ENCODE assay signal across 8 cellular contexts in the genomic region with DNA sequence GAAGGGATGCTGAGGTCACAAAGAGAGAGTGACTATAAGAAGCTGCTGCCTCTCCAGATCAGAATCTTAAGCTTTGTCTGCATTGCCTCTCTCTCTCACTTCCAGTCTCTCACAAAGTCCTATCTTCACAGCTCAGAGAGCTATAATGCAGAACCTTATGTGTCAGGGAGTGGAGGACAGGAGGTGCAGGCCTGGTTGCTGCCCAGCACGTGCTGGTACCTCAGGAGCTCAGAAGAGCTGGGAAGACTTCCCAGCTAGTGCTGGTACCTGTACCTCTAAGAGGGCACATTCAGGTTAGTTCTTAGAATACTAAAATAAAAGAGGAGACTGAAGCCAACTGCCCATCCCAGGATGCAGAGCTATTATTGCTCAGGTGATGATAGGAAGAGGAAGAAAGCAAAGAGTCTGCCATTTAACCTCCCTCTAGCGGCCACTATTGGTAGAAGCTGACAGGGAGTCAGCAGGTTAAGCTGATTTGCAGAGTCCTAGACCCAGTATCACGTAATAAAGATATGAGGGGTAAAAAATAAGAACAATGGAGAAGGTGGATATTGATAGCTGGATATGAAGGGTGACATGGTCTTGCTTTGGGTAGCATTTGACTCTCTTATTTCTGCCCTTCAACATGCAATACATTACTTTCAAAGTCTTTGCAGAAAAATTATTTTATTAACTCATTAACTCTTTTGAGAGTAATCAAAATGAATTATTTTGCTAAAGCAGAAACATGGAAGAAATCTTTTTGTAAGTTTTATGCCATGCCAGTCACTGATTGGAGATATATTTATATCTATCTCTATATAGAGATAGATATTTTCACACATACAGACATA.
A peak's percentile ranks its signal among the peaks of the same experiment; 100 is the strongest.
DNase-seq lines count a peak whose midpoint lies in the region; ATAC-seq and TF ChIP-seq lines count a peak whose summit lies in the region.

No MANE protein-coding gene starts in this region.

- DNase-seq in EL (peak; percentile 24), HuH-7.5 (ENCODE audit: low spot score) (peak; percentile 11), SK-N-SH (peak; percentile 46), immature natural killer cell (peak; percentile 40 to 62 (median 50)), cortex of kidney (lab: John Stamatoyannopoulos, UW) (no peak)
- no peak for DNase-seq in activated naive CD8-positive, alpha-beta T cell treated with anti-CD3 and anti-CD28 coated beads, Interleukin-2, amount 10 ng/mL, durations not matched to agents 7 days and 5 days
- DNase-seq in stimulated activated CD8-positive, alpha-beta memory T cell treated with anti-CD3 and anti-CD28 coated beads, Interleukin-12 subunit alpha, Interleukin-12 subunit beta, amount 100 ng/mL, for 1 hour (ENCODE audit: low read depth), result peak; percentile 33

- H3K79me2 ChIP-seq in SK-N-SH (ENCODE audit: insufficient read depth), result no peaks in the 10 kb centered on the region

- H3K9me3 ChIP-seq in SK-N-SH, result no peaks in the 10 kb centered on the region

- H3K27ac Mint-ChIP-seq in activated naive CD8-positive, alpha-beta T cell treated with anti-CD3 and anti-CD28 coated beads, Interleukin-2, amount 10 ng/mL, durations not matched to agents 7 days and 5 days, result no peak overlapping the region
- peak overlapping the region in 3 of 6 donors; percentile 2 to 74 (median 45) for H3K27ac Mint-ChIP-seq in immature natural killer cell

- H3K27ac ChIP-seq in SK-N-SH (ENCODE audit: low read depth in 2 of 2, low read length in 1 of 2), result no peak overlapping the region

- no peaks in the 10 kb centered on the region for H3K27me3 Mint-ChIP-seq in activated naive CD8-positive, alpha-beta T cell treated with anti-CD3 and anti-CD28 coated beads, Interleukin-2, amount 10 ng/mL, durations not matched to agents 7 days and 5 days
- peaks cover 0 to 2% (median 1%) of the 10 kb centered on the region in 3 donors for H3K27me3 Mint-ChIP-seq in immature natural killer cell (ENCODE audit: low read depth in 3 of 3)

- CTCF ChIA-PET in SK-N-SH (lab: Yijun Ruan, JAX), result interaction anchor here (0.6 to 2.1 kb wide), 40 partner anchors 9 to 442 kb away, joined by 3 to 17 read pairs (median 4); partner anchors contain the start of gene IVNS1ABP

- POLR2A ChIA-PET in SK-N-SH (lab: Yijun Ruan, JAX), result interaction anchor here (1.1 kb wide), 1 partner anchor 279 kb away, joined by 8 read pairs; the partner anchor contains the start of gene IVNS1ABP
- POLR2A ChIA-PET in activated naive CD8-positive, alpha-beta T cell treated with anti-CD3 and anti-CD28 coated beads, Interleukin-2, amount 10 ng/mL, durations not matched to agents 7 days and 5 days (lab: Charles Lee), result interaction anchor here (0.5 to 2.3 kb wide), 6 partner anchors 29 to 279 kb away, joined by 3 to 15 read pairs (median 4); partner anchors contain the start of gene IVNS1ABP

- no peak for TF ChIP-seq EP300 in SK-N-SH (IDR thresholded peaks at IDR 0.05; ENCODE audit: borderline replicate concordance in 1 of 2, low read depth in 1 of 2, low read length in 1 of 2)

- peaks cover 0 to 2% of the 10 kb centered on the region in 2 experiments; a peak in 3 of 4 replicates for H3K4me1 ChIP-seq in SK-N-SH (ENCODE audit: control insufficient read depth in 1 of 2, insufficient read depth in 2 of 2, low read depth in 1 of 2, low read length in 1 of 2)

- H3K4me2 ChIP-seq in SK-N-SH, result no peak overlapping the region

- peak; percentile 64 for TF ChIP-seq RAD21 in SK-N-SH (IDR thresholded peaks at IDR 0.05; ENCODE audit: low read length)

- no peaks in the 10 kb centered on the region; the same call in 1 of the 2 replicates for H3K27me3 ChIP-seq in SK-N-SH (ENCODE audit: insufficient read depth)

- H3K4me3 Mint-ChIP-seq in activated naive CD8-positive, alpha-beta T cell treated with anti-CD3 and anti-CD28 coated beads, Interleukin-2, amount 10 ng/mL, durations not matched to agents 7 days and 5 days, result no peak overlapping the region
- H3K4me3 Mint-ChIP-seq in immature natural killer cell, result no peak overlapping the region

- peaks cover 25% of the 10 kb centered on the region for H3K4me1 Mint-ChIP-seq in activated naive CD8-positive, alpha-beta T cell treated with anti-CD3 and anti-CD28 coated beads, Interleukin-2, amount 10 ng/mL, durations not matched to agents 7 days and 5 days
- H3K4me1 Mint-ChIP-seq in immature natural killer cell, result peaks cover 7 to 27% of the 10 kb centered on the region in 2 donors

- H3K36me3 Mint-ChIP-seq in activated naive CD8-positive, alpha-beta T cell treated with anti-CD3 and anti-CD28 coated beads, Interleukin-2, amount 10 ng/mL, durations not matched to agents 7 days and 5 days, result peaks cover 14% of the 10 kb centered on the region
- H3K36me3 Mint-ChIP-seq in immature natural killer cell, result no peaks in the 10 kb centered on the region

- no peaks in the 10 kb centered on the region for H4K20me1 ChIP-seq in SK-N-SH (ENCODE audit: insufficient read depth)

- H3K9ac ChIP-seq in SK-N-SH, result no peak overlapping the region

- peaks cover 7% of the 10 kb centered on the region for H3K9me3 Mint-ChIP-seq in activated naive CD8-positive, alpha-beta T cell treated with anti-CD3 and anti-CD28 coated beads, Interleukin-2, amount 10 ng/mL, durations not matched to agents 7 days and 5 days
- H3K9me3 Mint-ChIP-seq in immature natural killer cell, result no peaks in the 10 kb centered on the region

- H2AFZ ChIP-seq in SK-N-SH (ENCODE audit: low read depth), result no peak overlapping the region

- WGBS in SK-N-SH (ENCODE audit: low lambda C conversion rate), result 49% methylated on average over 3 of the region's 3 CpGs

- H3K4me3 ChIP-seq in SK-N-SH (ENCODE audit: low read depth in 2 of 2, low read length in 1 of 2), result no peak overlapping the region; a peak in 1 of 4 replicates

- no peaks in the 10 kb centered on the region for H3F3A ChIP-seq in SK-N-SH (replicated peaks; ENCODE audit: insufficient read depth)

- TF ChIP-seq CTCF in SK-N-SH (IDR thresholded peaks at IDR 0.05), result peak; percentile 77

- H3K36me3 ChIP-seq in SK-N-SH (replicated peaks in 1 of 2; ENCODE audit: control insufficient read depth in 1 of 2, insufficient read depth in 2 of 2, low read length in 1 of 2), result no peaks in the 10 kb centered on the region

- peak; percentile 95 for ATAC-seq in GM21515 (IDR thresholded peaks at IDR 0.05; ENCODE audit: unreplicated experiment)
- ATAC-seq in activated naive CD8-positive, alpha-beta T cell treated with anti-CD3 and anti-CD28 coated beads, Interleukin-2, amount 10 ng/mL, durations not matched to agents 7 days and 5 days (ENCODE audit: low read depth), result peak; percentile 52

- H3K9me2 ChIP-seq in SK-N-SH, result no peaks in the 10 kb centered on the region

TF ChIP-seq in SK-N-SH, 30 proteins besides CTCF, POLR2A, EP300 and RAD21:
- TF ChIP-seq SMC3 (IDR thresholded peaks at IDR 0.05; ENCODE audit: low read depth, low read length) (peak; percentile 59), SIN3A (IDR thresholded peaks at IDR 0.05; ENCODE audit: borderline replicate concordance, low read depth, low read length) (no peak)

Comparison
In these comparisons a context has a peak if more than half of its experiments do, and no peak if none do; other contexts are left out.
1. DNase-seq: peak in EL (single experiment), HuH-7.5 (single experiment), SK-N-SH (single experiment), immature natural killer cell (3 of 3) and stimulated activated CD8-positive, alpha-beta memory T cell treated with anti-CD3 and anti-CD28 coated beads, Interleukin-12 subunit alpha, Interleukin-12 subunit beta, amount 100 ng/mL, for 1 hour (single experiment); none in activated naive CD8-positive, alpha-beta T cell treated with anti-CD3 and anti-CD28 coated beads, Interleukin-2, amount 10 ng/mL, durations not matched to agents 7 days and 5 days (single experiment) and cortex of kidney (single experiment).